Comparison of ENCODE assay signal across 1 cellular context in the genomic region with DNA sequence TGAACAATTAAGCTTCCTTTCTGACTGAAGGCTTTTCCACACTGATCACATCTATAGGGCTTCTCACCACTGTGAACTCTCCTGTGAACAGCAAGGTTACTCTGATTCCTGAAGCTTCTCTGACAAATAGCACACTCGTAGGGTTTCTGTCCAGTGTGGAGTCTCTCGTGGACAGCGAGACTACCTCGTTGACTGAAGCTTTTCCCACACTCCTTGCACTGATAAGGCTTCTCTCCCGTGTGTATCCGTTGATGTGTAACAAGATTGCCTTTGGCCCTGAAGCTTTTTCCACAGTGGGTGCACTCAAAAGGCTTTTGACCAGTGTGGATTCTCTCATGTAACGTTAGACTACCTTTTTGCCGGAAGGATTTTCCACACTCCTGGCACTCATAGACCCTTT.
TF ChIP-seq lines count a peak whose summit lies in the region.

No MANE protein-coding gene starts in this region.

TF ChIP-seq in GM12878, 131 proteins besides CTCF, POLR2A, EP300 and RAD21:
- TF ChIP-seq, protein P1, sequence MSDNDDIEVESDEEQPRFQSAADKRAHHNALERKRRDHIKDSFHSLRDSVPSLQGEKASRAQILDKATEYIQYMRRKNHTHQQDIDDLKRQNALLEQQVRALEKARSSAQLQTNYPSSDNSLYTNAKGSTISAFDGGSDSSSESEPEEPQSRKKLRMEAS (IDR thresholded peaks at IDR 0.05; ENCODE audit: low read depth, low read length), result no peak
- no peak for TF ChIP-seq NRF1 (conservative IDR thresholded peaks at IDR 0.05; ENCODE audit: low read depth, low read length)
- TF ChIP-seq KLF5 (IDR thresholded peaks at IDR 0.05; ENCODE audit: partially characterized antibody), result peak; percentile 56
- 0 out of 2 replicates have a peak, but pooled peaks have one; percentile 88 for TF ChIP-seq CBX3 (IDR thresholded peaks at IDR 0.05; ENCODE audit: borderline replicate concordance, low read depth)
- no peak for TF ChIP-seq RFX5 (IDR thresholded peaks at IDR 0.05; ENCODE audit: low read depth, low read length)
- TF ChIP-seq SP1 (IDR thresholded peaks at IDR 0.05; ENCODE audit: low read depth, low read length), result no peak
- no peak for TF ChIP-seq BHLHE40 (IDR thresholded peaks at IDR 0.05; ENCODE audit: borderline replicate concordance in 1 of 2, low read depth in 2 of 2, low read length in 1 of 2)
- no peak for TF ChIP-seq BMI1 (IDR thresholded peaks at IDR 0.05; ENCODE audit: borderline replicate concordance)
- TF ChIP-seq POLR2AphosphoS2 (IDR thresholded peaks at IDR 0.05; ENCODE audit: low read depth, low read length), result no peak
- TF ChIP-seq CBX5 (IDR thresholded peaks at IDR 0.05; ENCODE audit: low read depth), result no peak
- TF ChIP-seq CHD1 (IDR thresholded peaks at IDR 0.05; ENCODE audit: low read depth, low read length), result no peak
- no peak for TF ChIP-seq ZBED1 (IDR thresholded peaks at IDR 0.05; ENCODE audit: borderline replicate concordance)
- TF ChIP-seq SPI1 (IDR thresholded peaks at IDR 0.05; ENCODE audit: borderline replicate concordance, insufficient read depth, low read depth, low read length), result no peak
TF ChIP-seq in GM12878: peak in this region for 2.
